In genomic region chr3:98826126-98826525, GRCh38 we compare ENCODE assay signal across 20 cellular contexts.
DNase-seq lines count a peak whose midpoint lies in the region; TF ChIP-seq lines count a peak whose summit lies in the region.
"Had no signal": no experiment of that assay in that cellular context is flagged by ENCODE, and none has a peak within 500 bp of the region (broad histone marks: within the 10 kb centered on the region; RNA-seq: fewer than 3 reads in every experiment).

No MANE protein-coding gene starts in this region.

- H3K27ac Mint-ChIP-seq in endodermal cell (peak overlapping the region; percentile 66), neural crest cell (ENCODE audit: unreplicated experiment) (peak overlapping the region; percentile 13)
- H3K27ac Mint-ChIP-seq: CD4-positive, alpha-beta T cell had no signal

- peaks cover 9% of the 10 kb centered on the region for H3K4me1 Mint-ChIP-seq in endodermal cell
- peaks cover 11% of the 10 kb centered on the region for H3K4me1 Mint-ChIP-seq in neural crest cell

- 70 to 77% methylated on average over 3 of the region's 3 CpGs for WGBS in GM23248 (ENCODE audit: low coverage in 1 of 2, low lambda C conversion rate in 2 of 2, missing lambda C conversion rate in 2 of 2), 2 experiments
- WGBS in endodermal cell (ENCODE audit: insufficient coverage in 1 of 2, insufficient read length in 1 of 2), 2 experiments: 82 to 93% methylated on average over 3 of the region's 3 CpGs

- H3K9me2 ChIP-seq in GM23248 (ENCODE audit: insufficient read depth): no peaks in the 10 kb centered on the region
- H3K9me2 ChIP-seq: SK-N-SH had no signal

- no peak for TF ChIP-seq CTCF in endodermal cell (conservative IDR thresholded peaks at IDR 0.05)
- TF ChIP-seq CTCF in neural crest cell (conservative IDR thresholded peaks at IDR 0.05): no peak

- H3K27me3 Mint-ChIP-seq in endodermal cell (ENCODE audit: insufficient read depth) (no peaks in the 10 kb centered on the region), neural crest cell (ENCODE audit: low read depth) (no peaks in the 10 kb centered on the region)
- H3K27me3 Mint-ChIP-seq: CD4-positive, alpha-beta T cell had no signal

- H3K27ac ChIP-seq in GM23248 (0 out of 2 replicates have a peak overlapping the region, but pooled peaks have one; percentile 8), endodermal cell (ENCODE audit: low read depth, low read length) (no peak overlapping the region)

- H3K4me3 ChIP-seq in GM23248 (no peak overlapping the region), endodermal cell (ENCODE audit: low read length) (no peak overlapping the region)

- H3K4me3 Mint-ChIP-seq in endodermal cell: no peak overlapping the region
- no peak overlapping the region for H3K4me3 Mint-ChIP-seq in neural crest cell
- H3K4me3 Mint-ChIP-seq: CD4-positive, alpha-beta T cell had no signal

- H3K4me1 ChIP-seq in GM23248 (ENCODE audit: insufficient read depth) (peaks cover 12% of the 10 kb centered on the region), endodermal cell (ENCODE audit: control insufficient read depth, insufficient read depth, low read length) (no peaks in the 10 kb centered on the region)

- H3K9me3 ChIP-seq in GM23248 (ENCODE audit: low read depth) (no peaks in the 10 kb centered on the region), endodermal cell (ENCODE audit: control insufficient read depth, low read length) (peaks cover 19% of the 10 kb centered on the region)
- H3K9me3 ChIP-seq: SK-N-SH had no signal

- in situ Hi-C loops in GM23248 (cut with MboI): loop anchor here (10.0 kb wide), 1 partner anchor 929 kb away; no protein-coding TSS in a partner anchor

- DNase-seq in GM23248 (no peak), NCI-H82 (lab: John Stamatoyannopoulos, UW) (peak; percentile 20), endodermal cell (no peak), neural crest cell (ENCODE audit: low read depth, low spot score) (no peak), SW 1271 (lab: John Stamatoyannopoulos, UW) (no peak), hypothalamus (lab: John Stamatoyannopoulos, UW) (no peak), HuH-7.5 (ENCODE audit: low spot score) (no peak), NCI-H2227 (lab: John Stamatoyannopoulos, UW; ENCODE audit: unreplicated experiment) (no peak)
- DNase-seq: CD4-positive, alpha-beta T cell; DMS153; GDM1; GOT3; NCI-H1048; NCI-H1436 treated with DMSO at 0.1 percent for 48 hours; NCI-H2029; NCI-H2171; NCI-H526 treated with DMSO at 0.1 percent for 48 hours; NK-92 treated with Interleukin-12 subunit alpha and Interleukin-12 subunit beta, amount 100 ng/mL, for 24 hours; SHP77; SK-N-SH had no signal

- H3K36me3 Mint-ChIP-seq in endodermal cell (ENCODE audit: low read depth) (peaks cover 26% of the 10 kb centered on the region), neural crest cell (ENCODE audit: low read depth) (peaks cover 32% of the 10 kb centered on the region)

- H3K27me3 ChIP-seq in GM23248 (replicated peaks; ENCODE audit: insufficient read depth) (no peaks in the 10 kb centered on the region), endodermal cell (ENCODE audit: control insufficient read depth, insufficient read depth, low read length, poor library complexity, severe bottlenecking) (no peaks in the 10 kb centered on the region)

- no peak overlapping the region for H2AFZ ChIP-seq in GM23248

- no peak overlapping the region for H3K4me2 ChIP-seq in GM23248 (ENCODE audit: unreplicated experiment)
- H3K4me2 ChIP-seq: SK-N-SH had no signal

- peaks cover 8% of the 10 kb centered on the region for H3K36me3 ChIP-seq in GM23248 (ENCODE audit: low read depth)
- peaks cover 11% of the 10 kb centered on the region for H3K36me3 ChIP-seq in endodermal cell (ENCODE audit: control insufficient read depth, insufficient read depth, low read length)

- peaks cover 80% of the 10 kb centered on the region for H3K79me2 ChIP-seq in GM23248 (ENCODE audit: insufficient read depth)

- no peaks in the 10 kb centered on the region for H4K20me1 ChIP-seq in GM23248 (ENCODE audit: insufficient read depth)

- H3K9ac ChIP-seq in GM23248: no peak overlapping the region
- no peak overlapping the region for H3K9ac ChIP-seq in endodermal cell (ENCODE audit: extremely low read depth, low read length, poor library complexity, severe bottlenecking)
- H3K9ac ChIP-seq: SK-N-SH had no signal

- H3F3A ChIP-seq in GM23248 (ENCODE audit: insufficient read depth): peaks cover 83% of the 10 kb centered on the region

- H3K9me3 Mint-ChIP-seq in endodermal cell: peaks cover 18% of the 10 kb centered on the region
- peaks cover 10% of the 10 kb centered on the region for H3K9me3 Mint-ChIP-seq in neural crest cell
